20 cellular contexts compared by ENCODE assay signal in genomic region chr9:114186091-114186792, GRCh38. TPM values are rescaled to one million over a fixed set of nuclear protein-coding genes. Genes with fewer than 3 reads are reported as not detected.
DNase-seq lines count a peak whose midpoint lies in the region; ATAC-seq, FAIRE-seq and TF ChIP-seq lines count a peak whose summit lies in the region.
"Had no signal": no experiment of that assay in that cellular context is flagged by ENCODE, and none has a peak within 500 bp of the region (broad histone marks: within the 10 kb centered on the region; RNA-seq: fewer than 3 reads in every experiment).

No MANE protein-coding gene starts in this region.

- H3K4me3 Mint-ChIP-seq in neural crest cell, result no peak overlapping the region
- H3K4me3 Mint-ChIP-seq: IgD-negative memory B cell had no signal

- no peak overlapping the region for H3K4me2 ChIP-seq in H1 (ENCODE audit: insufficient read depth in 1 of 2, low read depth in 2 of 2, low read length in 2 of 2)

- DNase-seq in Right ventricle myocardium inferior (ENCODE audit: missing footprints) (peak; percentile 27), left ventricle myocardium inferior (no peak), H1 (ENCODE audit: low read depth in 1 of 2, low spot score in 2 of 2) (no peak), neural crest cell (ENCODE audit: low read depth, low spot score) (no peak), vagina (ENCODE audit: extremely low spot score in 2 of 2) (no peak), GM12891 (ENCODE audit: insufficient read length, low spot score) (no peak), G401 (ENCODE audit: low spot score) (no peak)
- DNase-seq: AML-193, GDM1, NCI-H1694, NCI-H2081 treated with DMSO at 0.1 percent for 48 hours, NCI-H2171 treated with DMSO at 0.1 percent for 48 hours, NCI-H524 treated with DMSO at 0.1 percent for 48 hours, PC-3, SHP77 treated with DMSO at 0.1 percent for 48 hours had no signal

- no peak overlapping the region for H4K5ac ChIP-seq in H1 (ENCODE audit: insufficient read length, low read depth, low read length)

- no peak for TF ChIP-seq CTCF in left ventricle myocardium inferior (IDR thresholded peaks at IDR 0.05; ENCODE audit: borderline replicate concordance)
- TF ChIP-seq CTCF in H1 (IDR thresholded peaks at IDR 0.05; ENCODE audit: control extremely low read depth in 1 of 3, insufficient read depth in 1 of 3, low read depth in 1 of 3, low read length in 3 of 3), result no peak
- no peak for TF ChIP-seq CTCF in neural crest cell (conservative IDR thresholded peaks at IDR 0.05)
- no peak for TF ChIP-seq CTCF in vagina (IDR thresholded peaks at IDR 0.05)

- peaks cover 14% of the 10 kb centered on the region for H3K4me1 Mint-ChIP-seq in neural crest cell
- H3K4me1 Mint-ChIP-seq: IgD-negative memory B cell had no signal

- H2BK5ac ChIP-seq in H1 (ENCODE audit: low read depth, low read length), result 0 out of 2 replicates have a peak overlapping the region, but pooled peaks have one; percentile 44

- no peaks in the 10 kb centered on the region for H4K20me1 ChIP-seq in H1 (replicated peaks in 1 of 2; ENCODE audit: control insufficient read depth in 1 of 2, insufficient read depth in 2 of 2, low read length in 2 of 2)

- no peaks in the 10 kb centered on the region for H3K27me3 ChIP-seq in left ventricle myocardium inferior (ENCODE audit: low read depth)
- no peaks in the 10 kb centered on the region for H3K27me3 ChIP-seq in H1 (replicated peaks in 1 of 4; ENCODE audit: control insufficient read depth in 3 of 4, extremely low read depth in 1 of 4, insufficient read depth in 3 of 4, low read length in 3 of 4)
- H3K27me3 ChIP-seq in vagina, result no peaks in the 10 kb centered on the region

- H3K4me1 ChIP-seq in left ventricle myocardium inferior (peaks cover 35% of the 10 kb centered on the region), H1 (replicated peaks in 1 of 4; ENCODE audit: control insufficient read depth in 3 of 4, insufficient read depth in 4 of 4, low read length in 3 of 4) (no peaks in the 10 kb centered on the region), vagina (peaks cover 18% of the 10 kb centered on the region)

- no peak overlapping the region for H3K9ac ChIP-seq in H1 (replicated peaks in 1 of 4; ENCODE audit: extremely low read depth in 1 of 4, low read depth in 3 of 4, low read length in 3 of 4)

- no peak overlapping the region for H3K14ac ChIP-seq in H1 (ENCODE audit: insufficient read length)

- H3K4me3 ChIP-seq in left ventricle myocardium inferior, result no peak overlapping the region
- H3K4me3 ChIP-seq in H1 (ENCODE audit: extremely low read depth in 1 of 4, insufficient read depth in 2 of 4, low read depth in 3 of 4, low read length in 4 of 4), result no peak overlapping the region
- H3K4me3 ChIP-seq in vagina, result no peak overlapping the region
- H3K4me3 ChIP-seq: SK-N-MC had no signal

- no peak for TF ChIP-seq POLR2A in H1 (IDR thresholded peaks at IDR 0.05; ENCODE audit: control extremely low read depth in 1 of 2, low read depth in 2 of 2, low read length in 2 of 2)
- TF ChIP-seq POLR2A in vagina (IDR thresholded peaks at IDR 0.05), result no peak
- TF ChIP-seq POLR2A in GM12891 (IDR thresholded peaks at IDR 0.05; ENCODE audit: low read depth, low read length), result no peak

- no peak overlapping the region for H2BK120ac ChIP-seq in H1 (replicated peaks; ENCODE audit: low read depth, low read length)

- H3K18ac ChIP-seq in H1 (ENCODE audit: extremely low read depth, low read length), result no peak overlapping the region

- peaks cover 8% of the 10 kb centered on the region for H3K36me3 ChIP-seq in left ventricle myocardium inferior
- peaks cover 0 to 3% (median 0%) of the 10 kb centered on the region in 4 experiments; a peak in 2 of 8 replicates for H3K36me3 ChIP-seq in H1 (ENCODE audit: control insufficient read depth in 2 of 4, insufficient read depth in 4 of 4, low read length in 3 of 4)
- H3K36me3 ChIP-seq in vagina, result no peaks in the 10 kb centered on the region

- peak overlapping the region; percentile 55 for H3K27ac Mint-ChIP-seq in neural crest cell (ENCODE audit: unreplicated experiment)
- H3K27ac Mint-ChIP-seq: IgD-negative memory B cell had no signal

- POLR2A ChIA-PET in H1 (lab: Charles Lee; ENCODE audit: partially characterized antibody), result interaction anchor here (0.5 kb wide), 1 partner anchor 191 kb away, joined by 3 read pairs; no protein-coding TSS in a partner anchor

- no peak overlapping the region for H2AK5ac ChIP-seq in H1 (ENCODE audit: low read depth, low read length)

- in situ Hi-C loops in G401 (cut with HindIII; ENCODE audit: low sequenced_read_pairs), result no loop called here

- no peak overlapping the region for H3K56ac ChIP-seq in H1 (replicated peaks; ENCODE audit: insufficient read length, low read depth, low read length)

- H3K9me3 ChIP-seq in left ventricle myocardium inferior (replicated peaks) (peaks cover 18% of the 10 kb centered on the region), H1 (ENCODE audit: insufficient read depth in 2 of 2, low read depth in 1 of 2, low read length in 1 of 2) (peaks cover 0 to 4% of the 10 kb centered on the region in 2 experiments; a peak in 1 of 4 replicates), vagina (peaks cover 4% of the 10 kb centered on the region)

- no peak overlapping the region for H2BK12ac ChIP-seq in H1 (ENCODE audit: low read depth, low read length)

- peaks cover 4% of the 10 kb centered on the region for H3K9me3 Mint-ChIP-seq in neural crest cell

- no peak for TF ChIP-seq EP300 in H1 (IDR thresholded peaks at IDR 0.05; ENCODE audit: borderline replicate concordance in 1 of 2, low read depth in 2 of 2, low read length in 2 of 2)

- no peak for ATAC-seq in Right ventricle myocardium inferior
- ATAC-seq: PC-3 had no signal

- no peak overlapping the region for H4K91ac ChIP-seq in H1 (replicated peaks; ENCODE audit: insufficient read length, low read length)

- H3K27ac ChIP-seq in left ventricle myocardium inferior (replicated peaks), result no peak overlapping the region
- no peak overlapping the region for H3K27ac ChIP-seq in H1 (ENCODE audit: low read depth, low read length)
- H3K27ac ChIP-seq in vagina, result peak overlapping the region; percentile 3
- H3K27ac ChIP-seq: C4-2B, SK-N-MC had no signal

- no peak overlapping the region for H2BK20ac ChIP-seq in H1 (ENCODE audit: low read length)

- H3K23ac ChIP-seq in H1 (ENCODE audit: insufficient read length), result no peak overlapping the region

- no peak overlapping the region for H2BK15ac ChIP-seq in H1 (ENCODE audit: low read length)

- H2AFZ ChIP-seq in H1 (ENCODE audit: low read length), result no peak overlapping the region

- 92% methylated on average over 12 of the region's 12 CpGs; no CpG with 5 or more reads in 1 of the 2 experiments for WGBS in H1 (ENCODE audit: extremely low coverage in 1 of 2, insufficient coverage in 1 of 2, insufficient read length in 1 of 2, insufficient replicate concordance in 2 of 2, low coverage in 1 of 2, low lambda C conversion rate in 2 of 2, missing lambda C conversion rate in 1 of 2), 2 experiments

- 0 out of 2 replicates have a peak, but pooled peaks cover 2% of the 10 kb centered on the region for H3K23me2 ChIP-seq in H1 (ENCODE audit: low read depth, low read length)

- H3K4ac ChIP-seq in H1 (replicated peaks; ENCODE audit: insufficient read length, low read depth, low read length), result no peak overlapping the region

- intact Hi-C loops in Right ventricle myocardium inferior (cut with DNase I) (no loop called here), left ventricle myocardium inferior (cut with micrococcal nuclease) (loop anchor here (10.0 kb wide), 1 partner anchor 59 kb away; no protein-coding TSS in a partner anchor), vagina (cut with DNase I) (no loop called here)

- H3K79me2 ChIP-seq in H1 (ENCODE audit: control insufficient read depth in 1 of 2, insufficient read depth in 2 of 2, low read length in 2 of 2), result no peaks in the 10 kb centered on the region

- no peak for TF ChIP-seq RAD21 in H1 (IDR thresholded peaks at IDR 0.05 in 1 of 2, conservative IDR thresholded peaks at IDR 0.05 in 1 of 2; ENCODE audit: low read depth in 2 of 2, low read length in 2 of 2)

- no peaks in the 10 kb centered on the region for H3K27me3 Mint-ChIP-seq in neural crest cell (ENCODE audit: low read depth)

- H4K8ac ChIP-seq in H1 (ENCODE audit: extremely low read depth, insufficient read depth, low read length), result no peak overlapping the region

- no peaks in the 10 kb centered on the region for H3K79me1 ChIP-seq in H1 (ENCODE audit: low read depth, low read length)

- H3K36me3 Mint-ChIP-seq in neural crest cell (ENCODE audit: low read depth), result peaks cover 13% of the 10 kb centered on the region
- H3K36me3 Mint-ChIP-seq: IgD-negative memory B cell had no signal

- FAIRE-seq in H1 (lab: Jason Lieb, UNC), result no peak
- no peak for FAIRE-seq in GM12891 (lab: Jason Lieb, UNC)
- FAIRE-seq: GM19239, HTR-8/SVneo had no signal

- CTCF ChIA-PET in H1 (lab: Charles Lee; ENCODE audit: partially characterized antibody), result interaction anchor here (0.9 to 2.4 kb wide), 8 partner anchors 11 to 105 kb away, joined by 3 to 13 read pairs (median 5); no protein-coding TSS in a partner anchor

TF ChIP-seq in H1, 55 proteins besides CTCF, POLR2A, EP300 and RAD21 (continues in another document):
- no peak for TF ChIP-seq RNF2 (IDR thresholded peaks at IDR 0.05; ENCODE audit: borderline replicate concordance, low read depth, low read length, missing control alignments, poor library complexity, severe bottlenecking)
- TF ChIP-seq KDM1A (IDR thresholded peaks at IDR 0.05; ENCODE audit: borderline replicate concordance, low read length), result no peak
- no peak for TF ChIP-seq POLR2AphosphoS5 (IDR thresholded peaks at IDR 0.05; ENCODE audit: low read depth, low read length)

TF ChIP-seq in GM12891, 5 proteins besides CTCF, POLR2A, EP300 and RAD21:
- TF ChIP-seq POLR2AphosphoS5 (IDR thresholded peaks at IDR 0.05; ENCODE audit: low read depth, low read length) (no peak), SPI1 (IDR thresholded peaks at IDR 0.05; ENCODE audit: low read depth, low read length) (no peak), TAF1 (IDR thresholded peaks at IDR 0.05; ENCODE audit: low read depth, low read length) (no peak), POU2F2 (IDR thresholded peaks at IDR 0.05; ENCODE audit: low read depth, low read length) (no peak), PAX5 (IDR thresholded peaks at IDR 0.05; ENCODE audit: insufficient read depth, low read length, severe bottlenecking) (no peak)
TF ChIP-seq in GM12891: peak in this region for 0.

RNA-seq across cellular contexts. Expression of gene COL27A1, which starts 30.9 kb away (rescaled TPM):
- 9.8 TPM for total RNA-seq in Right ventricle myocardium inferior
- 6.4 TPM for total RNA-seq in left ventricle myocardium inferior
- total RNA-seq in H1 (2021; fragmentation: NEBNext Ultra II Directional; extraction: Animal tissue kit (Norgen Biotek cat#: 25700)), result 22.5 and 22.8 TPM in 2 replicates
- 15.1 and 26.0 TPM in 2 replicates for polyA plus RNA-seq in H1 (2011; rRNA removed)
- polyA plus RNA-seq in H1 (2011; cell fraction: cytosol; rRNA removed), result 17.3 TPM
- polyA plus RNA-seq in H1 (2011; cell fraction: nucleus; rRNA removed), result 250 TPM
- polyA plus RNA-seq in H1 (2012, experiment 1 of 2), result 15.6 to 20.3 TPM (median 17.3 TPM) in 4 replicates
- 4.8 TPM for polyA plus RNA-seq in H1 (2012, experiment 2 of 2)
- 17.7 TPM for polyA plus RNA-seq in H1 (2013, experiment 1 of 2)
- polyA plus RNA-seq in H1 (2013, experiment 2 of 2), result 15.1 TPM
- polyA minus RNA-seq in H1 (2011; rRNA and poly(A)+ RNA removed), result 12.9 and 15.0 TPM in 2 replicates
- polyA minus RNA-seq in H1 (2011; cell fraction: cytosol; rRNA and poly(A)+ RNA removed), result 7.2 TPM
- polyA minus RNA-seq in H1 (2011; cell fraction: nucleus; rRNA and poly(A)+ RNA removed), result 55.6 TPM
- 15.3 and 20.3 TPM in 2 replicates for total RNA-seq in neural crest cell
- 17.2 TPM for total RNA-seq in vagina
- polyA plus RNA-seq in GM12891 (2012; ENCODE audit: low read depth, missing spikeins), result 0.09 TPM
- total RNA-seq in G401 (2014; rRNA removed; shearing (Covaris generic)), result 2.8 and 3.1 TPM in 2 replicates
- polyA plus RNA-seq: IgD-negative memory B cell had no signal
